8 cellular contexts compared by ENCODE assay signal in genomic region chr2:88159955-88160415, GRCh38. TPM values are rescaled to one million over a fixed set of nuclear protein-coding genes. Genes with fewer than 3 reads are reported as not detected.
DNase-seq lines count a peak whose midpoint lies in the region; ATAC-seq and TF ChIP-seq lines count a peak whose summit lies in the region.

No MANE protein-coding gene starts in this region.

- H3K4me2 ChIP-seq in PC-9 = no peak overlapping the region
- no peak overlapping the region for H3K4me2 ChIP-seq in fibroblast of lung (ENCODE audit: extremely low read depth, insufficient read depth, low read length)
- no peak overlapping the region for H3K4me2 ChIP-seq in neural cell (ENCODE audit: low read length)

- H3K9ac ChIP-seq in fibroblast of lung (ENCODE audit: insufficient read depth, low read length) (no peak overlapping the region), neural cell (ENCODE audit: low read length) (no peak overlapping the region)

- peak; percentile 89 for TF ChIP-seq RAD21 in neural cell (conservative IDR thresholded peaks at IDR 0.05)

- TF ChIP-seq EP300 in neural cell (conservative IDR thresholded peaks at IDR 0.05; ENCODE audit: poor library complexity, severe bottlenecking) (no peak), upper lobe of left lung (IDR thresholded peaks at IDR 0.05) (no peak)

- TF ChIP-seq POLR2A in upper lobe of left lung (IDR thresholded peaks at IDR 0.05) = no peak

- ATAC-seq in upper lobe of left lung (ENCODE audit: low FRiP score in 2 of 2) (peak; percentile 83 to 90), HG02642 (IDR thresholded peaks at IDR 0.05; ENCODE audit: poor library complexity, unreplicated experiment) (no peak)

- H3K4me3 ChIP-seq in PC-9 (no peak overlapping the region), fibroblast of lung (replicated peaks in 1 of 4; ENCODE audit: control extremely low read depth in 1 of 4, insufficient read depth in 1 of 4, low read depth in 3 of 4, low read length in 4 of 4) (no peak overlapping the region), neural cell (ENCODE audit: low read length) (no peak overlapping the region), upper lobe of left lung (no peak overlapping the region)

- H3K27me3 ChIP-seq in PC-9 (ENCODE audit: insufficient read depth, low read depth) (peaks cover 9% of the 10 kb centered on the region), fibroblast of lung (ENCODE audit: control insufficient read depth, insufficient read depth, low read length) (no peaks in the 10 kb centered on the region), neural cell (ENCODE audit: insufficient read depth, low read depth, low read length) (no peaks in the 10 kb centered on the region), upper lobe of left lung (no peaks in the 10 kb centered on the region)

- H3F3A ChIP-seq in PC-9 (ENCODE audit: insufficient read depth, low read depth) (no peaks in the 10 kb centered on the region), neural cell (ENCODE audit: insufficient read depth, low read length, poor library complexity, severe bottlenecking) (no peaks in the 10 kb centered on the region)

- intact Hi-C loops in PC-9 (cut with micrococcal nuclease; ENCODE audit: unreplicated experiment) = no loop called here

- H3K27ac ChIP-seq in PC-9 = no peak overlapping the region
- H3K27ac ChIP-seq in fibroblast of lung (ENCODE audit: insufficient read depth, low read length) = no peak overlapping the region
- H3K27ac ChIP-seq in neural cell (ENCODE audit: low read length) = no peak overlapping the region
- H3K27ac ChIP-seq in upper lobe of left lung = no peak overlapping the region

- peak in 47 of 76 experiments; percentile 1 to 70 (median 25) for DNase-seq in HUDEP-2 (lab: John Stamatoyannopoulos, UW; ENCODE audit: unreplicated experiment in 76 of 76)
- DNase-seq in PC-9 = peak; percentile 45 to 50
- DNase-seq in activated T-cell treated with anti-CD3 and anti-CD28 coated beads, Interleukin-2, amount 50 U/mL, for 48 hours = peak; percentile 60
- peak; percentile 45 to 77 for DNase-seq in fibroblast of lung (ENCODE audit: low read depth in 2 of 2)
- peak in 1 of 2 donors; percentile 43 for DNase-seq in upper lobe of left lung

- H3K9me2 ChIP-seq in PC-9 (ENCODE audit: insufficient read depth) (no peaks in the 10 kb centered on the region), neural cell (ENCODE audit: insufficient read depth, low read length) (no peaks in the 10 kb centered on the region)

- TF ChIP-seq CTCF in GM12873 (IDR thresholded peaks at IDR 0.05; ENCODE audit: insufficient read depth, low read depth, low read length, missing control alignments) = peak; percentile 77
- peak; percentile 91 for TF ChIP-seq CTCF in PC-9 (conservative IDR thresholded peaks at IDR 0.05)
- peak; percentile 83 to 90 for TF ChIP-seq CTCF in fibroblast of lung (conservative IDR thresholded peaks at IDR 0.05 in 1 of 2, IDR thresholded peaks at IDR 0.05 in 1 of 2; ENCODE audit: low read depth in 1 of 2, low read length in 2 of 2)
- TF ChIP-seq CTCF in neural cell (IDR thresholded peaks at IDR 0.05; ENCODE audit: poor library complexity, severe bottlenecking) = peak; percentile 90
- peak; percentile 60 to 75 (median 70) for TF ChIP-seq CTCF in upper lobe of left lung (IDR thresholded peaks at IDR 0.05)

- H2AFZ ChIP-seq in PC-9 = no peak overlapping the region
- H2AFZ ChIP-seq in fibroblast of lung (ENCODE audit: low read length) = no peak overlapping the region
- H2AFZ ChIP-seq in neural cell (ENCODE audit: low read depth, low read length) = no peak overlapping the region

- BruUV-seq in PC-9 (replicated peaks; lab: Mats Ljungman, UMichigan) = no TSS peak

- H3K9me3 ChIP-seq in PC-9 (ENCODE audit: insufficient read depth, low read depth) (no peaks in the 10 kb centered on the region), fibroblast of lung (ENCODE audit: control insufficient read depth, insufficient read depth, low read depth, low read length) (no peaks in the 10 kb centered on the region), neural cell (ENCODE audit: low read length) (no peaks in the 10 kb centered on the region), upper lobe of left lung (no peaks in the 10 kb centered on the region)

- POLR2A ChIA-PET in PC-9 (lab: Charles Lee; ENCODE audit: unreplicated experiment) = no interaction called here

- no peaks in the 10 kb centered on the region for H3K36me3 ChIP-seq in PC-9 (ENCODE audit: low read depth)
- H3K36me3 ChIP-seq in fibroblast of lung (ENCODE audit: control insufficient read depth, insufficient read depth, low read length) = no peaks in the 10 kb centered on the region
- H3K36me3 ChIP-seq in neural cell (ENCODE audit: insufficient read depth, low read length) = no peaks in the 10 kb centered on the region
- no peaks in the 10 kb centered on the region for H3K36me3 ChIP-seq in upper lobe of left lung

- no peaks in the 10 kb centered on the region for H3K79me2 ChIP-seq in PC-9 (ENCODE audit: low read depth)
- no peaks in the 10 kb centered on the region for H3K79me2 ChIP-seq in fibroblast of lung (ENCODE audit: control insufficient read depth, insufficient read depth, low read length)
- no peaks in the 10 kb centered on the region for H3K79me2 ChIP-seq in neural cell (replicated peaks; ENCODE audit: insufficient read depth, low read length)

- 26% methylated on average over 5 of the region's 5 CpGs for whole genome bisulfite sequencing in upper lobe of left lung, 2 donors

- no peaks in the 10 kb centered on the region for H4K20me1 ChIP-seq in PC-9 (ENCODE audit: insufficient read depth)
- H4K20me1 ChIP-seq in fibroblast of lung (ENCODE audit: control insufficient read depth, extremely low read depth, insufficient read depth, low read length) = no peaks in the 10 kb centered on the region
- H4K20me1 ChIP-seq in neural cell (ENCODE audit: insufficient read depth) = no peaks in the 10 kb centered on the region

- CTCF ChIA-PET in PC-9 (lab: Charles Lee) = interaction anchor here (2.2 kb wide), 1 partner anchor 100 kb away, joined by 20 read pairs; no protein-coding TSS in a partner anchor

- H3K4me1 ChIP-seq in PC-9 (replicated peaks; ENCODE audit: insufficient read depth) = no peaks in the 10 kb centered on the region
- H3K4me1 ChIP-seq in fibroblast of lung (ENCODE audit: control insufficient read depth, extremely low read depth, insufficient read depth, low read length) = no peaks in the 10 kb centered on the region
- H3K4me1 ChIP-seq in upper lobe of left lung = no peaks in the 10 kb centered on the region

TF ChIP-seq in neural cell, 6 proteins besides CTCF, POLR2A, EP300 and RAD21:
- TF ChIP-seq MXI1 (conservative IDR thresholded peaks at IDR 0.05; ENCODE audit: poor library complexity, severe bottlenecking) = no peak
- peak; percentile 93 for TF ChIP-seq SMC3 (conservative IDR thresholded peaks at IDR 0.05; ENCODE audit: poor library complexity)

RNA-seq across cellular contexts. Expression of gene THNSL2, which starts 10.2 kb away (rescaled TPM):
- 38.5 and 52.3 TPM in 2 replicates for total RNA-seq in PC-9 (2021)
- 9.9 and 17.5 TPM in 2 replicates for total RNA-seq in fibroblast of lung
- polyA plus RNA-seq in fibroblast of lung = 6.0 TPM in 1 of 2 replicates, not detected in the other
- polyA plus RNA-seq in fibroblast of lung (2012) = 4.4 TPM in 1 of 2 replicates, not detected in the other
- 17.8 TPM in 1 of 2 replicates, not detected in the other for polyA minus RNA-seq in fibroblast of lung (ENCODE audit: low replicate concordance)
- 0.09 TPM in 1 of 2 replicates, not detected in the other for polyA plus RNA-seq in neural cell
- 0.23 and 0.73 TPM in 2 replicates for polyA minus RNA-seq in neural cell
- 10 to 100 TPM in 5 of 6 donors, 1 to 10 TPM in 1; 1.0 to 33.6 (median 20.6) TPM for total RNA-seq in upper lobe of left lung

RNA-seq across cellular contexts. Expression of gene FABP1, which starts 32.1 kb away (rescaled TPM):
- total RNA-seq in PC-9 (2021) = not detected in 2 replicates
- total RNA-seq in fibroblast of lung = not detected in 2 replicates
- polyA plus RNA-seq in fibroblast of lung = not detected in 2 replicates
- not detected in 2 replicates for polyA plus RNA-seq in fibroblast of lung (2012)
- polyA minus RNA-seq in fibroblast of lung (ENCODE audit: low replicate concordance) = not detected in 2 replicates
- not detected in 2 replicates for polyA plus RNA-seq in neural cell
- not detected in 2 replicates for polyA minus RNA-seq in neural cell
- total RNA-seq in upper lobe of left lung = 1 to 10 TPM in 1 of 6 donors, under 1 TPM in 1, not detected in 4; 0.67 to 1.0 TPM
